ENCODE assay signal across 36 cellular contexts in genomic region chr4:151247395-151247794, GRCh38. TPM values are rescaled to one million over a fixed set of nuclear protein-coding genes. Genes with fewer than 3 reads are reported as not detected.
"Had no signal": no experiment of that assay in that cellular context is flagged by ENCODE, and none has a peak within 500 bp of the region (broad histone marks: within the 10 kb centered on the region; RNA-seq: fewer than 3 reads in every experiment).

No MANE protein-coding gene starts in this region.

- FAIRE-seq: urothelium cell line had no signal

- H3K27ac Mint-ChIP-seq: naive B cell; natural killer cell; nephron; neural progenitor cell; progenitor cell of endocrine pancreas; stimulated activated memory B cell treated with anti-CD40 and anti-IgM and Interleukin-4, amounts not matched to agents 10 μg/mL and 1 μg/mL and 100 μg/mL, for 72 hours; stimulated activated naive CD8-positive, alpha-beta T cell treated with anti-CD3 and anti-CD28 coated beads, Interleukin-15, Interleukin-2, amounts not matched to agents 100 ng/mL and 50 ng/mL, for 24 hours had no signal

- H3K27ac ChIP-seq: neural progenitor cell, ovary, parathyroid adenoma, psoas muscle, skin epidermis, spleen, stomach, thoracic aorta, thyroid gland, tibial nerve, upper lobe of left lung, vagina had no signal

- H3K36me3 ChIP-seq: neural progenitor cell, ovary, spleen, stomach, thoracic aorta, thyroid gland, tibial nerve, upper lobe of left lung, vagina had no signal

- H3K4me1 Mint-ChIP-seq: naive B cell; natural killer cell; stimulated activated memory B cell treated with anti-CD40 and anti-IgM and Interleukin-4, amounts not matched to agents 10 μg/mL and 1 μg/mL and 100 μg/mL, for 72 hours had no signal

- DNase-seq: naive B cell; natural killer cell; occipital lobe; ovary; posterior cingulate gyrus; psoas muscle; right cardiac atrium; spleen; stimulated activated CD4-positive, alpha-beta T cell treated with anti-CD3 and anti-CD28 coated beads, Interleukin-12 subunit alpha, Interleukin-12 subunit beta, amount 100 ng/mL, for 4 hours; stimulated activated CD4-positive, alpha-beta T cell treated with anti-CD3 and anti-CD28 coated beads, Interleukin-1b, Interleukin-23, amount 100 ng/mL, for 48 hours; stimulated activated CD4-positive, alpha-beta T cell treated with anti-CD3 and anti-CD28 coated beads, Interleukin-4, amount 100 ng/mL, for 1 hour; stimulated activated CD4-positive, alpha-beta T cell treated with anti-CD3 and anti-CD28 coated beads, Interleukin-4, amount 100 ng/mL, for 4 hours; stimulated activated CD8-positive, alpha-beta memory T cell treated with anti-CD3 and anti-CD28 coated beads, Interleukin-4, amount 100 ng/mL, for 48 hours; stimulated activated naive CD4-positive, alpha-beta T cell treated with Interleukin-2 at 50 U/mL for 16 hours; stomach; thyroid gland; trophoblast cell; upper lobe of left lung had no signal

- H3K79me2 ChIP-seq: parathyroid adenoma had no signal

- H3K27me3 Mint-ChIP-seq: progenitor cell of endocrine pancreas; stimulated activated memory B cell treated with anti-CD40 and anti-IgM and Interleukin-4, amounts not matched to agents 10 μg/mL and 1 μg/mL and 100 μg/mL, for 72 hours had no signal

- H3K36me3 Mint-ChIP-seq: naive B cell; natural killer cell; stimulated activated memory B cell treated with anti-CD40 and anti-IgM and Interleukin-4, amounts not matched to agents 10 μg/mL and 1 μg/mL and 100 μg/mL, for 72 hours had no signal

- H3K4me1 ChIP-seq: parathyroid adenoma, vagina had no signal

- ATAC-seq: natural killer cell; psoas muscle; right cardiac atrium; sciatic nerve; stimulated activated memory B cell treated with anti-CD40 and anti-IgM and Interleukin-4, amounts not matched to agents 10 μg/mL and 1 μg/mL and 100 μg/mL, for 72 hours had no signal

- H3K4me2 ChIP-seq: neural progenitor cell, smooth muscle cell had no signal

- H3K4me3 ChIP-seq: neural progenitor cell, ovary, psoas muscle, skin epidermis, smooth muscle cell, spleen, stomach, thoracic aorta, thyroid gland, tibial nerve, upper lobe of left lung, vagina had no signal

- H3K27me3 ChIP-seq: neural progenitor cell, ovary, spleen, stomach, thyroid gland, tibial nerve, upper lobe of left lung, vagina had no signal

- H3K9ac ChIP-seq: neural progenitor cell, parathyroid adenoma had no signal

- H3K9me3 Mint-ChIP-seq: naive B cell; natural killer cell; nephron; neural progenitor cell; stimulated activated memory B cell treated with anti-CD40 and anti-IgM and Interleukin-4, amounts not matched to agents 10 μg/mL and 1 μg/mL and 100 μg/mL, for 72 hours; stimulated activated naive CD8-positive, alpha-beta T cell treated with anti-CD3 and anti-CD28 coated beads, Interleukin-15, Interleukin-2, amounts not matched to agents 100 ng/mL and 50 ng/mL, for 24 hours had no signal

- H3K4me3 Mint-ChIP-seq: naive B cell; natural killer cell; nephron; neural progenitor cell; stimulated activated memory B cell treated with anti-CD40 and anti-IgM and Interleukin-4, amounts not matched to agents 10 μg/mL and 1 μg/mL and 100 μg/mL, for 72 hours; stimulated activated naive CD8-positive, alpha-beta T cell treated with anti-CD3 and anti-CD28 coated beads, Interleukin-15, Interleukin-2, amounts not matched to agents 100 ng/mL and 50 ng/mL, for 24 hours had no signal

- H3K9me3 ChIP-seq: ovary, psoas muscle, spleen, stomach, thoracic aorta, thyroid gland, tibial nerve, upper lobe of left lung, vagina had no signal

- H2AFZ ChIP-seq: neural progenitor cell, parathyroid adenoma had no signal

RNA-seq across cellular contexts. Expression of gene PRSS48, which starts 29.6 kb away (rescaled TPM):
- total RNA-seq: natural killer cell, occipital lobe, osteoblast, ovary, progenitor cell of endocrine pancreas, psoas muscle, right cardiac atrium, sciatic nerve, smooth muscle cell, spleen, stomach, subcutaneous adipose tissue, temporal lobe, thoracic aorta, thyroid gland, tibial nerve, upper lobe of left lung, ureter, vagina had no signal
- polyA plus RNA-seq: neural cell, ovary, psoas muscle, right cardiac atrium, smooth muscle cell, spleen, stomach had no signal
